In genomic region chr1:15409400-15410222, GRCh38 we compare ENCODE assay signal across 1 cellular context.
TF ChIP-seq lines count a peak whose summit lies in the region.

TSS of gene EFHD2 (plus strand) at chr1:15409888. CDS start at chr1:15409972, 84 bp downstream.

TF ChIP-seq in K562, 482 proteins besides CTCF, POLR2A, EP300 and RAD21 (continued from another document and continues in another):
- TF ChIP-seq NR4A1 (CRISPR knock-in tag; IDR thresholded peaks at IDR 0.05) (no peak), NR4A1 (tag; IDR thresholded peaks at IDR 0.05) (0 out of 2 replicates have a peak, but pooled peaks have one; percentile 61), FOXA3 (CRISPR knock-in tag; conservative IDR thresholded peaks at IDR 0.05 in 1 of 2, IDR thresholded peaks at IDR 0.05 in 1 of 2) (no peak), RNF219 (CRISPR knock-in tag; IDR thresholded peaks at IDR 0.05) (no peak), CBX3 (IDR thresholded peaks at IDR 0.05; ENCODE audit: borderline replicate concordance in 1 of 2, low read length in 2 of 2) (no peak), ARNT (IDR thresholded peaks at IDR 0.05) (no peak), CREBBP (IDR thresholded peaks at IDR 0.05; ENCODE audit: low read depth, low read length) (no peak), SRSF3 (IDR thresholded peaks at IDR 0.05; ENCODE audit: insufficient read depth, low read length) (no peak), ZNF561 (CRISPR knock-in tag; conservative IDR thresholded peaks at IDR 0.05) (no peak), ZNF583 (CRISPR knock-in tag; IDR thresholded peaks at IDR 0.05) (no peak), SPI1 (IDR thresholded peaks at IDR 0.05; ENCODE audit: borderline replicate concordance, low read depth, low read length) (peak; percentile 83; the same call in 1 of the 2 replicates), E2F1 (CRISPR knock-in tag; IDR thresholded peaks at IDR 0.05) (no peak), TFAM (CRISPR knock-in tag; conservative IDR thresholded peaks at IDR 0.05) (no peak), SP2 (IDR thresholded peaks at IDR 0.05; ENCODE audit: extremely low read depth, low read depth, low read length, poor library complexity, severe bottlenecking) (no peak), SNIP1 (IDR thresholded peaks at IDR 0.05; ENCODE audit: low read depth) (no peak), JUNB (CRISPR knock-in tag; conservative IDR thresholded peaks at IDR 0.05) (no peak), MLLT1 (IDR thresholded peaks at IDR 0.05) (no peak), HMGXB4 (CRISPR knock-in tag; IDR thresholded peaks at IDR 0.05) (no peak), XRCC5 (IDR thresholded peaks at IDR 0.05; ENCODE audit: low read depth, low read length) (no peak), HMG20A (CRISPR knock-in tag; conservative IDR thresholded peaks at IDR 0.05) (no peak), CBX2 (IDR thresholded peaks at IDR 0.05; ENCODE audit: insufficient read depth, low read length, poor library complexity, severe bottlenecking) (no peak), HEY1 (CRISPR knock-in tag; IDR thresholded peaks at IDR 0.05; ENCODE audit: borderline replicate concordance) (no peak), SMARCB1 (IDR thresholded peaks at IDR 0.05; ENCODE audit: insufficient read length, low read depth) (no peak), ZNF134 (CRISPR knock-in tag; conservative IDR thresholded peaks at IDR 0.05) (no peak), TCFL5 (CRISPR knock-in tag; conservative IDR thresholded peaks at IDR 0.05) (no peak), EHMT2 (IDR thresholded peaks at IDR 0.05) (no peak), CBFA2T2 (conservative IDR thresholded peaks at IDR 0.05) (no peak), ZNF184 (CRISPR knock-in tag; IDR thresholded peaks at IDR 0.05) (no peak), MAX (CRISPR knock-in tag; IDR thresholded peaks at IDR 0.05) (peak; percentile 19; the same call in 1 of the 2 replicates), HMGN3 (IDR thresholded peaks at IDR 0.05; ENCODE audit: borderline replicate concordance, extremely low read depth, insufficient read length, low read depth, low read length) (peak; percentile 79), MBD1 (CRISPR knock-in tag; IDR thresholded peaks at IDR 0.05) (no peak), ETS2 (tag; IDR thresholded peaks at IDR 0.05; ENCODE audit: borderline replicate concordance, poor library complexity, severe bottlenecking) (peak; percentile 56), BRF2 (IDR thresholded peaks at IDR 0.05; ENCODE audit: borderline replicate concordance, insufficient read depth, insufficient read length) (no peak), ZNF277 (CRISPR knock-in tag; IDR thresholded peaks at IDR 0.05; ENCODE audit: borderline replicate concordance) (no peak), ZNF699 (CRISPR knock-in tag; IDR thresholded peaks at IDR 0.05; ENCODE audit: insufficient replicate concordance) (no peak), ZNF507 (tag; conservative IDR thresholded peaks at IDR 0.05) (no peak), NR1H2 (CRISPR knock-in tag; IDR thresholded peaks at IDR 0.05) (peak; percentile 45; the same call in 1 of the 2 replicates), ELF1 (tag; IDR thresholded peaks at IDR 0.05) (peak; percentile 90), ZNF431 (CRISPR knock-in tag; IDR thresholded peaks at IDR 0.05) (no peak), ZNF644 (tag; IDR thresholded peaks at IDR 0.05; ENCODE audit: low read depth) (no peak), KLF10 (CRISPR knock-in tag; IDR thresholded peaks at IDR 0.05) (no peak), BHLHE40 (IDR thresholded peaks at IDR 0.05; ENCODE audit: low read length) (peak; percentile 43; the same call in 1 of the 2 replicates), PHF20 (IDR thresholded peaks at IDR 0.05; ENCODE audit: partially characterized antibody) (no peak), ELF2 (CRISPR knock-in tag; IDR thresholded peaks at IDR 0.05) (peak; percentile 75; the same call in 1 of the 2 replicates), NR2C1 (IDR thresholded peaks at IDR 0.05) (no peak), NR2C1 (tag; IDR thresholded peaks at IDR 0.05) (no peak), SMAD2 (IDR thresholded peaks at IDR 0.05; ENCODE audit: low read depth, low read length) (no peak), SMARCA5 (IDR thresholded peaks at IDR 0.05) (no peak), ARID3B (CRISPR knock-in tag; IDR thresholded peaks at IDR 0.05; ENCODE audit: borderline replicate concordance) (no peak), ZNF174 (CRISPR knock-in tag; IDR thresholded peaks at IDR 0.05) (no peak), LCOR (CRISPR knock-in tag; IDR thresholded peaks at IDR 0.05) (no peak), KLF13 (tag; IDR thresholded peaks at IDR 0.05; ENCODE audit: borderline replicate concordance, low read depth) (no peak; the same call in 1 of the 2 replicates), CREB5 (CRISPR knock-in tag; IDR thresholded peaks at IDR 0.05) (no peak), GABPB1 (CRISPR knock-in tag; IDR thresholded peaks at IDR 0.05) (no peak), ZNF347 (CRISPR knock-in tag; IDR thresholded peaks at IDR 0.05; ENCODE audit: low read depth) (no peak), FOXJ2 (tag; IDR thresholded peaks at IDR 0.05) (peak; percentile 95), ZNF785 (CRISPR knock-in tag; IDR thresholded peaks at IDR 0.05) (no peak), ZNF830 (CRISPR knock-in tag; IDR thresholded peaks at IDR 0.05) (no peak), RHOXF2B (CRISPR knock-in tag; conservative IDR thresholded peaks at IDR 0.05) (no peak), CREB3 (tag; conservative IDR thresholded peaks at IDR 0.05; ENCODE audit: low read depth) (no peak)
